ENCODE assay signal across 25 cellular contexts in the genomic region with DNA sequence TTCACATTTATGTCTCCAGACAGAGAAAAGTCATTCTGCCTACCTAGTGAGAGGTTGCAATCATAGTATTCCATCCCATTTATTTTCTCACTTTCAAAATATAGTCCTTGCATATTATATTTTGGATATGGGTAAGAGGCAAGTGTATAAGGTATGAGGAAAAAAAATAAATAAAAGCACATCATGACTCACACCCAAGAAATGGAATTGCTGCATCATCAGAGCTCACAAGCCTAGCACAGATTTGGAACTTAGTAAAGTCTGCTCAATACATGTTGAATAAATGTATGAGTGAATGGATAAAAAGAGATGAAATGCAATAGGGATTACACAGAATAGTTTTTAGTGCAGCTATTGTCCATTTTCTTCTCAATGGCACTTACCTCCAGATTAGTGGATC.
DNase-seq lines count a peak whose midpoint lies in the region; ATAC-seq and TF ChIP-seq lines count a peak whose summit lies in the region.
"Had no signal": no experiment of that assay in that cellular context is flagged by ENCODE, and none has a peak within 500 bp of the region (broad histone marks: within the 10 kb centered on the region; RNA-seq: fewer than 3 reads in every experiment).

No MANE protein-coding gene starts in this region.

- peak; percentile 2 for DNase-seq in HCEC 1CT
- peak; percentile 10 for DNase-seq in adipocyte (ENCODE audit: low read depth)
- peak; percentile 2 for DNase-seq in fibroblast of mammary gland (ENCODE audit: low read depth)
- DNase-seq in stromal cell of bone marrow (ENCODE audit: low read depth) = peak; percentile 8
- DNase-seq in epidermal melanocyte (ENCODE audit: insufficient read length, low spot score) = no peak
- no peak for DNase-seq in stimulated activated CD8-positive, alpha-beta memory T cell treated with anti-CD3 and anti-CD28 coated beads, Interleukin-4, amount 100 ng/mL, for 48 hours
- DNase-seq: C1 segment of cervical spinal cord; CD4-positive, alpha-beta memory T cell; COR-L47; DMS79; EL; GDM1; H7; NCI-H1092 treated with DMSO at 0.1 percent for 48 hours; NCI-H1436; NCI-H187; NCI-H2081 treated with DMSO at 0.1 percent for 48 hours; NCI-H2171; NCI-H226; NCI-H510A; NCI-H69; SHP77 treated with DMSO at 0.1 percent for 48 hours had no signal

- ATAC-seq in GM18907 (IDR thresholded peaks at IDR 0.05; ENCODE audit: unreplicated experiment) = no peak
- ATAC-seq: A549, Panc1 had no signal

- H3K27me3 ChIP-seq in adipocyte (replicated peaks; ENCODE audit: control insufficient read depth, insufficient read depth, low read length) = no peaks in the 10 kb centered on the region

- H3K9me3 ChIP-seq in adipocyte (ENCODE audit: control insufficient read depth, low read length) = no peaks in the 10 kb centered on the region
- H3K9me3 ChIP-seq: A549 had no signal

- no peaks in the 10 kb centered on the region for H3K4me1 ChIP-seq in adipocyte (ENCODE audit: control insufficient read depth, insufficient read depth, low read length)
- H3K4me1 ChIP-seq: A549 had no signal

- no peaks in the 10 kb centered on the region for H3K36me3 ChIP-seq in adipocyte (ENCODE audit: control insufficient read depth, insufficient read depth, low read length, severe bottlenecking)

- H3K9ac ChIP-seq in adipocyte (ENCODE audit: low read length) = no peak overlapping the region

- H3K4me3 ChIP-seq in adipocyte (ENCODE audit: low read length) (no peak overlapping the region), fibroblast of mammary gland (ENCODE audit: control insufficient read depth, low read depth, low read length) (no peak overlapping the region)
- H3K4me3 ChIP-seq: A549 had no signal

- no peak for TF ChIP-seq CTCF in fibroblast of mammary gland (conservative IDR thresholded peaks at IDR 0.05; ENCODE audit: control insufficient read depth, insufficient read depth, low read depth, low read length)

Comparison
In these comparisons a context has a peak if more than half of its experiments do, and no peak if none do; other contexts are left out.
1. DNase-seq: peak in HCEC 1CT (single experiment), adipocyte (single experiment), fibroblast of mammary gland (single experiment) and stromal cell of bone marrow (single experiment); none in epidermal melanocyte (single experiment) and stimulated activated CD8-positive, alpha-beta memory T cell treated with anti-CD3 and anti-CD28 coated beads, Interleukin-4, amount 100 ng/mL, for 48 hours (single experiment).